Comparison of ENCODE assay signal across 9 cellular contexts in genomic region chr10:16995867-16996529, GRCh38.
DNase-seq lines count a peak whose midpoint lies in the region.
"Had no signal": no experiment of that assay in that cellular context is flagged by ENCODE, and none has a peak within 500 bp of the region (broad histone marks: within the 10 kb centered on the region; RNA-seq: fewer than 3 reads in every experiment).

No MANE protein-coding gene starts in this region.

- H3K4me3 ChIP-seq in adipocyte (ENCODE audit: low read length) (no peak overlapping the region), iPS-18a (ENCODE audit: low read length) (no peak overlapping the region), thymus (ENCODE audit: low read length) (no peak overlapping the region), SJCRH30 (no peak overlapping the region)
- H3K4me3 ChIP-seq: A549 had no signal

- peaks cover 10% of the 10 kb centered on the region for H3K4me1 Mint-ChIP-seq in T-helper 1 cell treated with Interleukin-12 subunit alpha and Interleukin-12 subunit beta and Interleukin-4 antibody, amounts not matched to agents 30 μg/mL and 1 μg/mL, for 36 hours (ENCODE audit: low read depth)

- peaks cover 8% of the 10 kb centered on the region for H3K36me3 Mint-ChIP-seq in T-helper 1 cell treated with Interleukin-12 subunit alpha and Interleukin-12 subunit beta and Interleukin-4 antibody, amounts not matched to agents 30 μg/mL and 1 μg/mL, for 36 hours (ENCODE audit: low read depth)

- H3K27me3 ChIP-seq in adipocyte (replicated peaks; ENCODE audit: control insufficient read depth, insufficient read depth, low read length) (no peaks in the 10 kb centered on the region), iPS-18a (ENCODE audit: control insufficient read depth, insufficient read depth, low read length) (no peaks in the 10 kb centered on the region), thymus (ENCODE audit: control insufficient read depth, insufficient read depth) (no peaks in the 10 kb centered on the region), SJCRH30 (no peaks in the 10 kb centered on the region)

- no peak overlapping the region for H3K27ac ChIP-seq in iPS-18a (ENCODE audit: low read length)
- peak overlapping the region; percentile 6 for H3K27ac ChIP-seq in thymus (ENCODE audit: low read depth)
- no peak overlapping the region for H3K27ac ChIP-seq in SJCRH30
- H3K27ac ChIP-seq: A549 had no signal

- H3K27me3 Mint-ChIP-seq in T-helper 1 cell treated with Interleukin-12 subunit alpha and Interleukin-12 subunit beta and Interleukin-4 antibody, amounts not matched to agents 30 μg/mL and 1 μg/mL, for 36 hours (ENCODE audit: low read depth): peaks cover 65% of the 10 kb centered on the region

- H3K9me3 ChIP-seq in adipocyte (ENCODE audit: control insufficient read depth, low read length): no peaks in the 10 kb centered on the region
- no peaks in the 10 kb centered on the region for H3K9me3 ChIP-seq in iPS-18a (ENCODE audit: control insufficient read depth, low read depth, low read length)
- no peaks in the 10 kb centered on the region for H3K9me3 ChIP-seq in thymus (ENCODE audit: control insufficient read depth)
- H3K9me3 ChIP-seq in SJCRH30 (replicated peaks): no peaks in the 10 kb centered on the region
- H3K9me3 ChIP-seq: A549 had no signal

- WGBS in thymus: 34% methylated on average over 6 of the region's 6 CpGs

- peaks cover 45% of the 10 kb centered on the region for H3K4me1 ChIP-seq in adipocyte (ENCODE audit: control insufficient read depth, insufficient read depth, low read length)
- peaks cover 2% of the 10 kb centered on the region for H3K4me1 ChIP-seq in iPS-18a (ENCODE audit: control insufficient read depth, low read depth, low read length)
- peaks cover 3% of the 10 kb centered on the region for H3K4me1 ChIP-seq in thymus (ENCODE audit: control insufficient read depth, insufficient read depth, low read length)
- H3K4me1 ChIP-seq in SJCRH30: peaks cover 15% of the 10 kb centered on the region
- H3K4me1 ChIP-seq: A549 had no signal

- H3K9ac ChIP-seq in adipocyte (ENCODE audit: low read length) (no peak overlapping the region), iPS-18a (ENCODE audit: low read length) (peak overlapping the region; percentile 8)

- H3K36me3 ChIP-seq in adipocyte (ENCODE audit: control insufficient read depth, insufficient read depth, low read length, severe bottlenecking) (no peaks in the 10 kb centered on the region), iPS-18a (ENCODE audit: control insufficient read depth, low read depth, low read length) (no peaks in the 10 kb centered on the region), thymus (ENCODE audit: control insufficient read depth, insufficient read depth) (no peaks in the 10 kb centered on the region), SJCRH30 (no peaks in the 10 kb centered on the region)

- peak overlapping the region; percentile 11 for H3K27ac Mint-ChIP-seq in T-helper 1 cell treated with Interleukin-12 subunit alpha and Interleukin-12 subunit beta and Interleukin-4 antibody, amounts not matched to agents 30 μg/mL and 1 μg/mL, for 36 hours

- no peak for DNase-seq in T-helper 1 cell
- peak; percentile 53 for DNase-seq in adipocyte (ENCODE audit: low read depth)
- no peak for DNase-seq in SJCRH30
- no peak for DNase-seq in MV-4-11 (lab: John Stamatoyannopoulos, UW)
- DNase-seq in cerebellar cortex (ENCODE audit: low spot score): no peak

- H3K9me3 Mint-ChIP-seq in T-helper 1 cell treated with Interleukin-12 subunit alpha and Interleukin-12 subunit beta and Interleukin-4 antibody, amounts not matched to agents 30 μg/mL and 1 μg/mL, for 36 hours: peaks cover 3% of the 10 kb centered on the region

- no peak overlapping the region for H3K4me3 Mint-ChIP-seq in T-helper 1 cell treated with Interleukin-12 subunit alpha and Interleukin-12 subunit beta and Interleukin-4 antibody, amounts not matched to agents 30 μg/mL and 1 μg/mL, for 36 hours
